In the genomic region with DNA sequence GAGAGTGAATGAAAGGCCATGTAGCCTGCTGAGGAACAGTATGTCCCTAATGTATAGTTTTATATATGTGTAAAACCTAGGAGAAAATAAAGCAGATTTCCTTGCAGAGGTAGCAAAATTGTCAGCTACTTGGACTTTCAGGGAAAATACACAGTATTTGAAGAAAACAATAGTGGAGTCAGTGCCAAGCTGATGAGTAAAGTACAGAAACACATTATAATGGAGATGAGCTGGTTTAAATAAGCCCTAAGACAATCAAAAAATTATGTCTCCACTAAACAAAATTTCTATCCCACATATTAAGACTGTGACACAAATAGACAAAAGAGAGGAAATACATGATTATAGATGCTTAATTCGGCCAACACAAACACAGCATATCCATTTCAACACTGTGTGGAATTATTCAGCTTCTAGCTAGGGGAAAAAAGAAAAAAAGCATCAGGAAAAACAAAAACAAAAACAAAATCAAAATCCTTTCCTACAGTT, we compare ENCODE assay signal across 9 cellular contexts.
DNase-seq lines count a peak whose midpoint lies in the region; ATAC-seq and TF ChIP-seq lines count a peak whose summit lies in the region.
"Had no signal": no experiment of that assay in that cellular context is flagged by ENCODE, and none has a peak within 500 bp of the region (broad histone marks: within the 10 kb centered on the region; RNA-seq: fewer than 3 reads in every experiment).

No MANE protein-coding gene starts in this region.

- POLR2A ChIA-PET in activated B cell treated with CpG ODN at 0.5 μM for 24 hours (lab: Charles Lee) = interaction anchor here (0.6 to 3.8 kb wide), 12 partner anchors 8 to 75 kb away, joined by 3 to 27 read pairs (median 6); partner anchors contain the start of gene MAML2

- no peaks in the 10 kb centered on the region for H3K36me3 ChIP-seq in tibial artery
- H3K36me3 ChIP-seq: right lobe of liver had no signal

- CTCF ChIA-PET in activated B cell treated with CpG ODN at 0.5 μM for 24 hours (lab: Charles Lee) = interaction anchor here (1.0 to 3.2 kb wide), 4 partner anchors 12 to 212 kb away, joined by 3 to 16 read pairs (median 6); partner anchors contain the start of gene MAML2

- H3K36me3 Mint-ChIP-seq in activated T-cell treated with anti-CD3 and anti-CD28 coated beads, Interleukin-2, amount 50 U/mL, for 72 hours (ENCODE audit: insufficient read depth in 2 of 2) = peaks cover 24 to 33% of the 10 kb centered on the region in 2 donors
- H3K36me3 Mint-ChIP-seq in activated B cell treated with CpG ODN at 0.5 μM for 24 hours (ENCODE audit: low read depth) = peaks cover 22% of the 10 kb centered on the region

- H3K9me3 Mint-ChIP-seq in activated T-cell treated with anti-CD3 and anti-CD28 coated beads, Interleukin-2, amount 50 U/mL, for 72 hours = peaks cover 6 to 10% of the 10 kb centered on the region in 2 donors
- peaks cover 5% of the 10 kb centered on the region for H3K9me3 Mint-ChIP-seq in activated B cell treated with CpG ODN at 0.5 μM for 24 hours

- H3K4me3 ChIP-seq in tibial artery = no peak overlapping the region
- H3K4me3 ChIP-seq: right lobe of liver had no signal

- H3K27ac Mint-ChIP-seq in activated T-cell treated with anti-CD3 and anti-CD28 coated beads, Interleukin-2, amount 50 U/mL, for 72 hours = peak overlapping the region; percentile 78
- H3K27ac Mint-ChIP-seq in activated B cell treated with CpG ODN at 0.5 μM for 24 hours = peak overlapping the region; percentile 89

- peaks cover 93% of the 10 kb centered on the region for H3K4me1 Mint-ChIP-seq in activated T-cell treated with anti-CD3 and anti-CD28 coated beads, Interleukin-2, amount 50 U/mL, for 72 hours (ENCODE audit: low read depth)
- H3K4me1 Mint-ChIP-seq in activated B cell treated with CpG ODN at 0.5 μM for 24 hours = peaks cover 66% of the 10 kb centered on the region

- peaks cover 0 to 57% (median 47%) of the 10 kb centered on the region in 4 donors for H3K4me1 ChIP-seq in tibial artery
- H3K4me1 ChIP-seq: right lobe of liver had no signal

- no peaks in the 10 kb centered on the region for H3K27me3 Mint-ChIP-seq in activated T-cell treated with anti-CD3 and anti-CD28 coated beads, Interleukin-2, amount 50 U/mL, for 72 hours (ENCODE audit: low read depth)
- H3K27me3 Mint-ChIP-seq in activated B cell treated with CpG ODN at 0.5 μM for 24 hours = no peaks in the 10 kb centered on the region

- no peak for DNase-seq in activated T-cell treated with anti-CD3 and anti-CD28 coated beads, Interleukin-2, amount 50 U/mL, for 72 hours
- DNase-seq in activated T-cell treated with anti-CD3 and anti-CD28 coated beads, Interleukin-2, amount 50 U/mL, for 1 hour = no peak
- DNase-seq in activated B cell treated with CpG ODN at 0.5 μM for 24 hours (no peak), globus pallidus (ENCODE audit: low spot score) (peak; percentile 37), tibial artery (no peak), NCI-H82 (lab: John Stamatoyannopoulos, UW) (no peak), DMS 273 (lab: John Stamatoyannopoulos, UW; ENCODE audit: unreplicated experiment) (no peak)
- DNase-seq: right lobe of liver had no signal

- ATAC-seq in activated T-cell treated with anti-CD3 and anti-CD28 coated beads, Interleukin-2, amount 50 U/mL, for 72 hours (replicated peaks in 1 of 2) = no peak
- ATAC-seq in activated B cell treated with CpG ODN at 0.5 μM for 24 hours (ENCODE audit: low read depth) (no peak), GM21717 (IDR thresholded peaks at IDR 0.05; ENCODE audit: unreplicated experiment) (no peak)

- peak overlapping the region; percentile 13 to 40 for H3K27ac ChIP-seq in tibial artery

- H3K27me3 ChIP-seq in tibial artery = no peaks in the 10 kb centered on the region
- H3K27me3 ChIP-seq: right lobe of liver had no signal

- H3K9me3 ChIP-seq in tibial artery = no peaks in the 10 kb centered on the region
- H3K9me3 ChIP-seq: right lobe of liver had no signal

- H3K4me3 Mint-ChIP-seq in activated T-cell treated with anti-CD3 and anti-CD28 coated beads, Interleukin-2, amount 50 U/mL, for 72 hours = peak overlapping the region; percentile 57 to 69
- peak overlapping the region; percentile 73 for H3K4me3 Mint-ChIP-seq in activated B cell treated with CpG ODN at 0.5 μM for 24 hours

- intact Hi-C loops in activated B cell treated with CpG ODN at 0.5 μM for 24 hours (cut with micrococcal nuclease) = loop anchor here (1.0 to 10.0 kb wide), 6 partner anchors 9 to 1032 kb away; partner anchors contain the start of gene SESN3
- intact Hi-C loops in tibial artery (cut with DNase I; ENCODE audit: low total_unique reads) = loop anchor here (10.0 kb wide), 1 partner anchor 102 kb away; no protein-coding TSS in a partner anchor

- TF ChIP-seq CTCF in activated B cell treated with CpG ODN at 0.5 μM for 24 hours (IDR thresholded peaks at IDR 0.05) (no peak), tibial artery (IDR thresholded peaks at IDR 0.05) (no peak)
